ENCODE assay signal across 9 cellular contexts in the genomic region with DNA sequence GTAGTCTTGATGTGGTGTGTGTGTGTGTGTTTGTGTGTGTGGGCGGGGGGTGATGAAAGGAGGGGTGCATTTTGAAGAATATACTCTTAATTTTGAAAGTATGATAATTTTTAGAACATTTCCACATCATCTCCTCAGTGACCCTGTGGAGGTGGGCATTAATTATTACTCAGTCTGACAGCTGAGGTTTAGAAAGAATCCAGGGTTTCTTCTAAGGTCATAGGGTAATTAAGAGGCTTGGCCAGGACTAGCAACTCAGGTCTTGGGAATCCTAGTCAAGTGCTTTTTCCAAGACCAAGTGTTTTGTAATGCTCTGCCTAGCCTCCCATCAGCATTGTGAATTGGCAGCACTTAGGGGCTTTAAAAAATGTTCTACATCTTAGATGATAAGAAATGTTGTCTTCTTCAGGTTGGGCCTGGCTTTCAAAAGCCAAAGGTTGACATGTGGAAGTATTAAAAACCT.
A peak's percentile ranks its signal among the peaks of the same experiment; 100 is the strongest.
DNase-seq lines count a peak whose midpoint lies in the region; ATAC-seq and TF ChIP-seq lines count a peak whose summit lies in the region.
"Had no signal": no experiment of that assay in that cellular context is flagged by ENCODE, and none has a peak within 500 bp of the region (broad histone marks: within the 10 kb centered on the region; RNA-seq: fewer than 3 reads in every experiment).

No MANE protein-coding gene starts in this region.

- peak overlapping the region; percentile 94 to 98 for H3K4me3 Mint-ChIP-seq in effector memory CD8-positive, alpha-beta T cell
- H3K4me3 Mint-ChIP-seq in natural killer cell treated with Interleukin-12 subunit alpha and Interleukin-12 subunit beta and Interleukin-15 and Interleukin-18, amount 100 ng/mL, for 72 hours = peak overlapping the region; percentile 92

- H3K4me1 Mint-ChIP-seq in effector memory CD8-positive, alpha-beta T cell (ENCODE audit: low read depth in 2 of 2) = peaks cover 17 to 28% of the 10 kb centered on the region in 2 donors
- peaks cover 27 to 36% of the 10 kb centered on the region in 2 donors for H3K4me1 Mint-ChIP-seq in natural killer cell treated with Interleukin-12 subunit alpha and Interleukin-12 subunit beta and Interleukin-15 and Interleukin-18, amount 100 ng/mL, for 72 hours (ENCODE audit: low read depth in 2 of 2)

- H3K4me3 ChIP-seq in AG10803 (ENCODE audit: low read length) = no peak overlapping the region
- H3K4me3 ChIP-seq: SK-N-MC had no signal

- H3K9me3 Mint-ChIP-seq in effector memory CD8-positive, alpha-beta T cell = no peaks in the 10 kb centered on the region
- no peaks in the 10 kb centered on the region for H3K9me3 Mint-ChIP-seq in natural killer cell treated with Interleukin-12 subunit alpha and Interleukin-12 subunit beta and Interleukin-15 and Interleukin-18, amount 100 ng/mL, for 72 hours

- TF ChIP-seq CTCF in AG10803 (conservative IDR thresholded peaks at IDR 0.05; ENCODE audit: low read length) = no peak

- no peaks in the 10 kb centered on the region for H3K27me3 Mint-ChIP-seq in effector memory CD8-positive, alpha-beta T cell
- no peaks in the 10 kb centered on the region for H3K27me3 Mint-ChIP-seq in natural killer cell treated with Interleukin-12 subunit alpha and Interleukin-12 subunit beta and Interleukin-15 and Interleukin-18, amount 100 ng/mL, for 72 hours

- ATAC-seq in effector memory CD8-positive, alpha-beta T cell (replicated peaks) = no peak
- ATAC-seq in natural killer cell treated with Interleukin-12 subunit alpha and Interleukin-12 subunit beta and Interleukin-15 and Interleukin-18, amount 100 ng/mL, for 72 hours = no peak
- no peak for ATAC-seq in GM18870 (IDR thresholded peaks at IDR 0.05; ENCODE audit: unreplicated experiment)

- peak overlapping the region; percentile 90 to 95 for H3K27ac Mint-ChIP-seq in effector memory CD8-positive, alpha-beta T cell
- peak overlapping the region; percentile 30 to 53 for H3K27ac Mint-ChIP-seq in natural killer cell treated with Interleukin-12 subunit alpha and Interleukin-12 subunit beta and Interleukin-15 and Interleukin-18, amount 100 ng/mL, for 72 hours

- H3K36me3 Mint-ChIP-seq in effector memory CD8-positive, alpha-beta T cell (ENCODE audit: insufficient read depth) = peaks cover 3% of the 10 kb centered on the region
- no peaks in the 10 kb centered on the region for H3K36me3 Mint-ChIP-seq in natural killer cell treated with Interleukin-12 subunit alpha and Interleukin-12 subunit beta and Interleukin-15 and Interleukin-18, amount 100 ng/mL, for 72 hours

- DNase-seq in AG10803 (ENCODE audit: low read depth) = peak; percentile 95
- DNase-seq in LHCN-M2 (ENCODE audit: low read depth) = peak; percentile 68
- DNase-seq in effector memory CD8-positive, alpha-beta T cell = no peak
- no peak for DNase-seq in natural killer cell treated with Interleukin-12 subunit alpha and Interleukin-12 subunit beta and Interleukin-15 and Interleukin-18, amount 100 ng/mL, for 72 hours (ENCODE audit: low spot score)
- no peak for DNase-seq in stimulated activated CD4-positive, alpha-beta T cell treated with anti-CD3 and anti-CD28 coated beads, Interleukin-12 subunit alpha, Interleukin-12 subunit beta, amount 100 ng/mL, for 4 hours
- no peak for DNase-seq in NCI-H1092 (lab: John Stamatoyannopoulos, UW)
- DNase-seq in NCI-H446 treated with DMSO at 0.1 percent for 48 hours (lab: John Stamatoyannopoulos, UW) = no peak

Comparison
In these comparisons a context has a peak if more than half of its experiments do, and no peak if none do; other contexts are left out.
1. DNase-seq: peak in AG10803 (single experiment) and LHCN-M2 (single experiment); none in effector memory CD8-positive, alpha-beta T cell (0 of 3), natural killer cell treated with Interleukin-12 subunit alpha and Interleukin-12 subunit beta and Interleukin-15 and Interleukin-18, amount 100 ng/mL, for 72 hours (single experiment), stimulated activated CD4-positive, alpha-beta T cell treated with anti-CD3 and anti-CD28 coated beads, Interleukin-12 subunit alpha, Interleukin-12 subunit beta, amount 100 ng/mL, for 4 hours (single experiment), NCI-H1092 (single experiment) and NCI-H446 treated with DMSO at 0.1 percent for 48 hours (single experiment).